ENCODE assay signal across 28 cellular contexts in genomic region chr20:51869002-51869401, GRCh38.
"Had no signal": no experiment of that assay in that cellular context is flagged by ENCODE, and none has a peak within 500 bp of the region (broad histone marks: within the 10 kb centered on the region; RNA-seq: fewer than 3 reads in every experiment).

No MANE protein-coding gene starts in this region.

- H3K27ac ChIP-seq: colonic mucosa, coronary artery, dorsolateral prefrontal cortex, epithelial cell of prostate, esophagus muscularis mucosa, esophagus squamous epithelium, foreskin keratinocyte, gastrocnemius medialis, gastroesophageal sphincter, heart left ventricle, heart right ventricle had no signal

- H3K4me1 ChIP-seq: colonic mucosa, esophagus muscularis mucosa, esophagus squamous epithelium, foreskin keratinocyte, gastrocnemius medialis, gastroesophageal sphincter, heart left ventricle, heart right ventricle had no signal

- FAIRE-seq: colon, endometrium, endothelial cell of umbilical vein, frontal cortex had no signal

- H3K36me3 ChIP-seq: colonic mucosa, esophagus muscularis mucosa, esophagus squamous epithelium, gastrocnemius medialis, gastroesophageal sphincter, heart left ventricle, heart right ventricle had no signal

- H3K9me3 ChIP-seq: colonic mucosa, esophagus muscularis mucosa, esophagus squamous epithelium, gastrocnemius medialis, gastroesophageal sphincter, heart left ventricle, heart right ventricle had no signal

- H3K4me3 ChIP-seq: colonic mucosa, coronary artery, dorsolateral prefrontal cortex, esophagus muscularis mucosa, esophagus squamous epithelium, gastrocnemius medialis, gastroesophageal sphincter, heart left ventricle, heart right ventricle had no signal

- H3K27me3 ChIP-seq: dorsolateral prefrontal cortex, esophagus squamous epithelium, gastrocnemius medialis, heart left ventricle had no signal

- DNase-seq: colonic mucosa; cortex of kidney; dermis blood vessel endothelial cell; dorsolateral prefrontal cortex; effector CD4-positive, alpha-beta T cell; effector CD8-positive, alpha-beta T cell; effector memory CD4-positive, alpha-beta T cell; effector memory CD8-positive, alpha-beta T cell; endodermal cell; erythroblast; esophagus squamous epithelium; foreskin fibroblast; foreskin keratinocyte; foreskin melanocyte; gastrocnemius medialis; glutamatergic neuron; head of caudate nucleus; heart left ventricle; heart right ventricle had no signal

- ATAC-seq: effector memory CD8-positive, alpha-beta T cell; esophagus mucosa; foreskin keratinocyte; gastrocnemius medialis; gastroesophageal sphincter; heart left ventricle; heart right ventricle had no signal
